ENCODE assay signal across 23 cellular contexts in the genomic region with DNA sequence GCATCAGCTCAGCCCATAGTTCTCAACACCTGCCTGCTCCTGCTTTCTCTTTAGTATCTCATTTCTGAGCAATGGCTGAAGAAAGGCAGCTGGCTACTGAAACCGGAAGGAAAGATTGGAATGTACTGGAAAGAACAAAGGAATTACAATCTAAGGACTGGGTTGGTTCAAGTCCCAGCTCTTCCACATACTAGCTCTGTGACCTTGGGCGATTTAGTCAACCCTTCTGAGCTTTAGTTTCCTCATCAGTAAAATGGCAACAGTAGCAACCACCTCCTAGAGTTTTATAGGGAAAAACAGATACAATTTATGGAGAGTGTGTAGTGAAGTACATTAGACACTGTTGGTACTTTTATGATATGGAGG.
DNase-seq lines count a peak whose midpoint lies in the region; FAIRE-seq and TF ChIP-seq lines count a peak whose summit lies in the region.
"Had no signal": no experiment of that assay in that cellular context is flagged by ENCODE, and none has a peak within 500 bp of the region (broad histone marks: within the 10 kb centered on the region; RNA-seq: fewer than 3 reads in every experiment).

No MANE protein-coding gene starts in this region.

- H3K4me1 Mint-ChIP-seq in MCF 10A (ENCODE audit: insufficient read depth, unreplicated experiment) (peaks cover 12% of the 10 kb centered on the region), mesothelial cell of epicardium (peaks cover 56% of the 10 kb centered on the region), type B pancreatic cell (ENCODE audit: unreplicated experiment) (peaks cover 51% of the 10 kb centered on the region)
- H3K4me1 Mint-ChIP-seq: CD8-positive, alpha-beta memory T cell had no signal

- no peaks in the 10 kb centered on the region for H3K79me2 ChIP-seq in H1 (ENCODE audit: control insufficient read depth in 1 of 2, insufficient read depth in 2 of 2, low read length in 2 of 2)

- no TSS peak for BruUV-seq in MCF 10A (replicated peaks; lab: Mats Ljungman, UMichigan)

- H3K9ac ChIP-seq in H1 (replicated peaks in 1 of 4; ENCODE audit: extremely low read depth in 1 of 4, low read depth in 3 of 4, low read length in 3 of 4) (no peak overlapping the region), mesenchymal stem cell (ENCODE audit: low read length) (no peak overlapping the region)

- H3K23me2 ChIP-seq in H1 (ENCODE audit: low read depth, low read length) = no peaks in the 10 kb centered on the region

- H3K18ac ChIP-seq in H1 (ENCODE audit: extremely low read depth, low read length) (no peak overlapping the region; the same call in 1 of the 2 replicates), mesenchymal stem cell (ENCODE audit: low read depth in 1 of 2, low read length in 2 of 2) (no peak overlapping the region)

- peak overlapping the region; percentile 10 for H2BK120ac ChIP-seq in H1 (replicated peaks; ENCODE audit: low read depth, low read length)
- H2BK120ac ChIP-seq in mesenchymal stem cell (ENCODE audit: low read depth, low read length) = no peak overlapping the region

- H3K36me3 Mint-ChIP-seq in MCF 10A (ENCODE audit: insufficient read depth, unreplicated experiment) = no peaks in the 10 kb centered on the region
- H3K36me3 Mint-ChIP-seq in mesothelial cell of epicardium = peaks cover 2% of the 10 kb centered on the region
- no peaks in the 10 kb centered on the region for H3K36me3 Mint-ChIP-seq in type B pancreatic cell
- H3K36me3 Mint-ChIP-seq: CD8-positive, alpha-beta memory T cell had no signal

- no peaks in the 10 kb centered on the region for H3K79me1 ChIP-seq in H1 (ENCODE audit: low read depth, low read length)
- H3K79me1 ChIP-seq in mesenchymal stem cell (replicated peaks; ENCODE audit: low read length, poor library complexity, severe bottlenecking) = no peaks in the 10 kb centered on the region

- intact Hi-C loops in breast epithelium (cut with DNase I; ENCODE audit: low total_unique reads) (no loop called here), MCF 10A (cut with micrococcal nuclease) (no loop called here)

- no peak for DNase-seq in breast epithelium (ENCODE audit: low spot score in 2 of 2)
- no peak for DNase-seq in MCF 10A (ENCODE audit: unreplicated experiment)
- no peak for DNase-seq in H1 (ENCODE audit: low read depth in 1 of 2, low spot score in 2 of 2)
- no peak for DNase-seq in mesothelial cell of epicardium (ENCODE audit: low spot score in 2 of 2, unreplicated experiment in 2 of 2)
- no peak for DNase-seq in type B pancreatic cell (ENCODE audit: extremely low spot score, unreplicated experiment)
- no peak for DNase-seq in middle frontal gyrus (ENCODE audit: extremely low spot score, low spot score)
- DNase-seq in activated CD8-positive, alpha-beta memory T cell treated with anti-CD3 and anti-CD28 coated beads, Interleukin-2, amount 50 U/mL, for 48 hours = no peak
- DNase-seq in mesenchymal stem cell = no peak
- DNase-seq: 8988T; Calu3; CD8-positive, alpha-beta memory T cell; MV-4-11; NCI-H1105 treated with DMSO at 0.1 percent for 48 hours; NCI-H1694 treated with DMSO at 0.1 percent for 48 hours; NCI-H2107; NCI-H446 treated with DMSO at 0.1 percent for 48 hours; NCI-H526 treated with DMSO at 0.1 percent for 48 hours; PC-3; Right ventricle myocardium superior had no signal

- H2AK5ac ChIP-seq in H1 (ENCODE audit: low read depth, low read length) (no peak overlapping the region), mesenchymal stem cell (ENCODE audit: low read length, severe bottlenecking) (no peak overlapping the region)

- H3K4me1 ChIP-seq in breast epithelium (peaks cover 0 to 9% of the 10 kb centered on the region in 2 donors), H1 (replicated peaks in 1 of 4; ENCODE audit: control insufficient read depth in 3 of 4, insufficient read depth in 4 of 4, low read length in 3 of 4) (peaks cover 0 to 12% (median 6%) of the 10 kb centered on the region in 4 experiments; a peak in 4 of 7 replicates), mesenchymal stem cell (ENCODE audit: control insufficient read depth, insufficient read depth, low read depth, low read length) (no peaks in the 10 kb centered on the region)

- CTCF ChIA-PET in MCF 10A (lab: Yijun Ruan, JAX) = no interaction called here
- CTCF ChIA-PET in H1 (lab: Charles Lee; ENCODE audit: partially characterized antibody) = interaction anchor here (1.0 to 1.2 kb wide), 2 partner anchors 11 to 37 kb away, joined by 3 to 6 read pairs; no protein-coding TSS in a partner anchor

- H3K4me3 ChIP-seq in breast epithelium = no peak overlapping the region
- H3K4me3 ChIP-seq in H1 (ENCODE audit: extremely low read depth in 1 of 4, insufficient read depth in 2 of 4, low read depth in 3 of 4, low read length in 4 of 4) = no peak overlapping the region
- H3K4me3 ChIP-seq in mesenchymal stem cell (ENCODE audit: insufficient read depth in 1 of 2, low read depth in 1 of 2, low read length in 2 of 2) = no peak overlapping the region

- no peak overlapping the region for H3K14ac ChIP-seq in H1 (ENCODE audit: insufficient read length)
- no peak overlapping the region for H3K14ac ChIP-seq in mesenchymal stem cell (ENCODE audit: low read length in 2 of 2)

- no peaks in the 10 kb centered on the region for H4K20me1 ChIP-seq in H1 (replicated peaks in 1 of 2; ENCODE audit: control insufficient read depth in 1 of 2, insufficient read depth in 2 of 2, low read length in 2 of 2)

- H2BK5ac ChIP-seq in H1 (ENCODE audit: low read depth, low read length) = no peak overlapping the region
- no peak overlapping the region for H2BK5ac ChIP-seq in mesenchymal stem cell (ENCODE audit: low read depth, low read length, poor library complexity, severe bottlenecking)

- no peak overlapping the region for H4K8ac ChIP-seq in H1 (ENCODE audit: extremely low read depth, insufficient read depth, low read length)
- no peak overlapping the region for H4K8ac ChIP-seq in mesenchymal stem cell (ENCODE audit: low read length)

- H3K56ac ChIP-seq in H1 (replicated peaks; ENCODE audit: insufficient read length, low read depth, low read length) = no peak overlapping the region

- H3K4me2 ChIP-seq in H1 (ENCODE audit: insufficient read depth in 1 of 2, low read depth in 2 of 2, low read length in 2 of 2) = no peak overlapping the region
- no peak overlapping the region for H3K4me2 ChIP-seq in mesenchymal stem cell (ENCODE audit: low read length, poor library complexity, severe bottlenecking)

- TF ChIP-seq POLR2A in breast epithelium (IDR thresholded peaks at IDR 0.05) (no peak), H1 (IDR thresholded peaks at IDR 0.05; ENCODE audit: control extremely low read depth in 1 of 2, low read depth in 2 of 2, low read length in 2 of 2) (no peak)

- no peak for FAIRE-seq in H1 (lab: Jason Lieb, UNC)
- FAIRE-seq: GM19239, H54, HTR-8/SVneo had no signal

- H3K27me3 ChIP-seq in breast epithelium = no peaks in the 10 kb centered on the region
- no peaks in the 10 kb centered on the region for H3K27me3 ChIP-seq in H1 (replicated peaks in 1 of 4; ENCODE audit: control insufficient read depth in 3 of 4, extremely low read depth in 1 of 4, insufficient read depth in 3 of 4, low read length in 3 of 4)
- H3K27me3 ChIP-seq in mesenchymal stem cell (ENCODE audit: control insufficient read depth in 1 of 2, insufficient read depth in 1 of 2, low read length in 2 of 2) = peaks cover 6 to 11% of the 10 kb centered on the region in 2 experiments

- H4K91ac ChIP-seq in H1 (replicated peaks; ENCODE audit: insufficient read length, low read length) (no peak overlapping the region), mesenchymal stem cell (ENCODE audit: low read length) (no peak overlapping the region)

- H3K27ac Mint-ChIP-seq in MCF 10A (ENCODE audit: low read depth, unreplicated experiment) (no peak overlapping the region), mesothelial cell of epicardium (peak overlapping the region; percentile 87), type B pancreatic cell (peak overlapping the region; percentile 80)

- no peak overlapping the region for H2BK15ac ChIP-seq in H1 (ENCODE audit: low read length)
- no peak overlapping the region for H2BK15ac ChIP-seq in mesenchymal stem cell (ENCODE audit: low read depth, poor library complexity, severe bottlenecking)

- TF ChIP-seq EP300 in H1 (IDR thresholded peaks at IDR 0.05; ENCODE audit: borderline replicate concordance in 1 of 2, low read depth in 2 of 2, low read length in 2 of 2) = no peak

- H3K27me3 Mint-ChIP-seq in MCF 10A (ENCODE audit: insufficient read depth, unreplicated experiment) = no peaks in the 10 kb centered on the region
- no peaks in the 10 kb centered on the region for H3K27me3 Mint-ChIP-seq in mesothelial cell of epicardium (ENCODE audit: low read depth)
- no peaks in the 10 kb centered on the region for H3K27me3 Mint-ChIP-seq in type B pancreatic cell

- H2AFZ ChIP-seq in H1 (ENCODE audit: low read length) (no peak overlapping the region), mesenchymal stem cell (ENCODE audit: low read depth, low read length) (no peak overlapping the region)

- no peak overlapping the region for H2BK20ac ChIP-seq in H1 (ENCODE audit: low read length)

- H3K23ac ChIP-seq in H1 (ENCODE audit: insufficient read length) (no peak overlapping the region), mesenchymal stem cell (ENCODE audit: low read length in 2 of 2) (no peak overlapping the region)

- TF ChIP-seq RAD21 in H1 (IDR thresholded peaks at IDR 0.05 in 1 of 2, conservative IDR thresholded peaks at IDR 0.05 in 1 of 2; ENCODE audit: low read depth in 2 of 2, low read length in 2 of 2) = no peak

- H3K36me3 ChIP-seq in breast epithelium (no peaks in the 10 kb centered on the region), H1 (ENCODE audit: control insufficient read depth in 2 of 4, insufficient read depth in 4 of 4, low read length in 3 of 4) (no peaks in the 10 kb centered on the region), mesenchymal stem cell (ENCODE audit: control insufficient read depth in 1 of 2, insufficient read depth in 2 of 2, low read depth in 1 of 2, low read length in 2 of 2) (no peaks in the 10 kb centered on the region)

- TF ChIP-seq CTCF in breast epithelium (IDR thresholded peaks at IDR 0.05) (no peak), MCF 10A (IDR thresholded peaks at IDR 0.05; ENCODE audit: unreplicated experiment) (no peak), H1 (IDR thresholded peaks at IDR 0.05; ENCODE audit: control extremely low read depth in 1 of 3, insufficient read depth in 1 of 3, low read depth in 1 of 3, low read length in 3 of 3) (no peak), mesothelial cell of epicardium (IDR thresholded peaks at IDR 0.05; ENCODE audit: unreplicated experiment) (no peak), type B pancreatic cell (conservative IDR thresholded peaks at IDR 0.05) (no peak)

- H3K9me3 ChIP-seq in breast epithelium = no peaks in the 10 kb centered on the region
- no peaks in the 10 kb centered on the region for H3K9me3 ChIP-seq in H1 (ENCODE audit: insufficient read depth in 2 of 2, low read depth in 1 of 2, low read length in 1 of 2)
- H3K9me3 ChIP-seq in mesenchymal stem cell (ENCODE audit: control insufficient read depth, low read length) = peaks cover 6% of the 10 kb centered on the region

- H3K9me3 Mint-ChIP-seq in MCF 10A (ENCODE audit: unreplicated experiment) (no peaks in the 10 kb centered on the region), mesothelial cell of epicardium (peaks cover 9% of the 10 kb centered on the region), type B pancreatic cell (peaks cover 5% of the 10 kb centered on the region)
- H3K9me3 Mint-ChIP-seq: CD8-positive, alpha-beta memory T cell had no signal

- H3K27ac ChIP-seq in breast epithelium (peak overlapping the region; percentile 36 to 58), H1 (ENCODE audit: low read depth, low read length) (no peak overlapping the region), mesenchymal stem cell (ENCODE audit: low read length, poor library complexity, severe bottlenecking) (no peak overlapping the region)
- H3K27ac ChIP-seq: C4-2B had no signal

- no peak overlapping the region for H3K4me3 Mint-ChIP-seq in MCF 10A (ENCODE audit: unreplicated experiment)
- no peak overlapping the region for H3K4me3 Mint-ChIP-seq in mesothelial cell of epicardium
- H3K4me3 Mint-ChIP-seq in type B pancreatic cell = peak overlapping the region; percentile 34
- H3K4me3 Mint-ChIP-seq: CD8-positive, alpha-beta memory T cell had no signal

- no peak overlapping the region for H2BK12ac ChIP-seq in H1 (ENCODE audit: low read depth, low read length)
- H2BK12ac ChIP-seq in mesenchymal stem cell (ENCODE audit: low read length in 2 of 2) = no peak overlapping the region

- no peak overlapping the region for H4K5ac ChIP-seq in H1 (ENCODE audit: insufficient read length, low read depth, low read length)

- POLR2A ChIA-PET in MCF 10A (lab: Yijun Ruan, JAX) = interaction anchor here (1.0 kb wide), 1 partner anchor 10 kb away, joined by 3 read pairs; no protein-coding TSS in a partner anchor
- POLR2A ChIA-PET in H1 (lab: Charles Lee; ENCODE audit: partially characterized antibody) = interaction anchor here (0.6 kb wide), 1 partner anchor 15 kb away, joined by 3 read pairs; no protein-coding TSS in a partner anchor

- H3K4ac ChIP-seq in H1 (replicated peaks; ENCODE audit: insufficient read length, low read depth, low read length) = no peak overlapping the region
- H3K4ac ChIP-seq in mesenchymal stem cell (ENCODE audit: low read depth in 1 of 2, low read length in 2 of 2) = no peak overlapping the region

- WGBS in H1 (ENCODE audit: extremely low coverage in 1 of 2, insufficient coverage in 1 of 2, insufficient read length in 1 of 2, insufficient replicate concordance in 2 of 2, low coverage in 1 of 2, low lambda C conversion rate in 2 of 2, missing lambda C conversion rate in 1 of 2), 2 experiments = 86% methylated on average over 2 of the region's 2 CpGs; no CpG with 5 or more reads in 1 of the 2 experiments
- 75% methylated on average over 2 of the region's 2 CpGs for WGBS in mesenchymal stem cell

Comparison
In these comparisons a context has a peak if more than half of its experiments do, and no peak if none do; other contexts are left out.
1. H3K27ac ChIP-seq: peak in breast epithelium (2 of 2); none in H1 (single experiment) and mesenchymal stem cell (single experiment).